Comparison of ENCODE assay signal across 10 cellular contexts in the genomic region with DNA sequence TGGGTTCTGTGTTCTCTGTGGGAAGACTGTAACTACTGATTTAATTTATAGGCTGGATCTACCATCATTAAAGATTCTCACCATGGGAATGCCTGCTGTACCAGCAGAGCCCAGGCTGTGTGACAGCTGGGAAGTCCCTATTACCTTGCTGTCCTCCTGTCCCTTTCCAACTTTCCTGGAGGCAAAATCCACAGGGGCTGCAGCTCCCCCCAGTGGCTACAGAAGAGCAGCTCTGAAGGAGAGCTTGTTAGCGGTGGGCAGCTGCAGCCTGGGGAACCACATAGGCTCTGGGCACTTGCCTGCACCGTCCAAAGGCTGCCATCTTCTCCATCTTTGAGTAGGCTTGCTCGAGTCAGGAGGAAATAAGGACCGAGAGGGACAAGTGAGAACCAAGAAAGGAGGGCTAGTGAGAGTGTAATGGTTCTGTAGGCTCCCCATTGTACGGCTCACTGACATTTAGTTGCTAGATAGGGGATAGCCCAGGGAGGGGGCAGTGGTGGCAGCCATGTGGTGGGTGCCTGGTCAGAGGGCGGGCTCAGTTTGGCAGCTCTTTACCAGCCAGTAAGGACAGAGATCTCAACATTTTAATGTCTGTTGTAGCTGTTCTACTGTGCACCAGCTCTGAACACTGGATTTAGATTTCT.
DNase-seq lines count a peak whose midpoint lies in the region; ATAC-seq and TF ChIP-seq lines count a peak whose summit lies in the region.
"Had no signal": no experiment of that assay in that cellular context is flagged by ENCODE, and none has a peak within 500 bp of the region (broad histone marks: within the 10 kb centered on the region; RNA-seq: fewer than 3 reads in every experiment).

No MANE protein-coding gene starts in this region.

- no peak overlapping the region for H2AK5ac ChIP-seq in neuronal stem cell (ENCODE audit: low read depth, low read length)

- H3K9ac ChIP-seq in neuronal stem cell (ENCODE audit: low read depth, low read length, poor library complexity) = no peak overlapping the region

- H4K8ac ChIP-seq in neuronal stem cell (ENCODE audit: low read depth, low read length) = no peak overlapping the region

- peak; percentile 16 for DNase-seq in SIG-M5 treated with dmso at 0.1 percent for 504 hours (lab: John Stamatoyannopoulos, UW; ENCODE audit: unreplicated experiment)
- no peak for DNase-seq in SIG-M5 (lab: John Stamatoyannopoulos, UW)
- peak; percentile 82 for DNase-seq in HEK293T (ENCODE audit: extremely low spot score)
- DNase-seq in NCI-H146 (lab: John Stamatoyannopoulos, UW) = peak; percentile 82
- DNase-seq in T-helper 2 cell treated with Interferon-gamma antibody and Interleukin-4, amounts not matched to agents 5 μg/mL and 100 μg/mL, for 36 hours (ENCODE audit: low spot score) = peak; percentile 6
- DNase-seq in fibroblast of the aortic adventitia (ENCODE audit: low read depth) = peak; percentile 52
- DNase-seq in neuronal stem cell (ENCODE audit: low spot score) = peak; percentile 64

- H3K79me1 ChIP-seq in neuronal stem cell (ENCODE audit: low read depth, low read length) = peaks cover 2% of the 10 kb centered on the region

- no peaks in the 10 kb centered on the region for H3K4me1 ChIP-seq in neuronal stem cell (ENCODE audit: control insufficient read depth in 2 of 2, insufficient read depth in 1 of 2, low read depth in 1 of 2, low read length in 2 of 2)

- no peaks in the 10 kb centered on the region for H3K36me3 Mint-ChIP-seq in T-helper 2 cell treated with Interferon-gamma antibody and Interleukin-4, amounts not matched to agents 5 μg/mL and 100 μg/mL, for 36 hours (ENCODE audit: low read depth)
- H3K36me3 Mint-ChIP-seq: activated naive CD4-positive, alpha-beta T cell treated with anti-CD3 and anti-CD28 coated beads, Interleukin-2, amount 50 U/mL, for 72 hours had no signal

- ATAC-seq in HG03175 (IDR thresholded peaks at IDR 0.05; ENCODE audit: unreplicated experiment) = no peak

- no peak overlapping the region for H3K23ac ChIP-seq in neuronal stem cell (ENCODE audit: low read depth, low read length, poor library complexity)

- H3K27me3 Mint-ChIP-seq in T-helper 2 cell treated with Interferon-gamma antibody and Interleukin-4, amounts not matched to agents 5 μg/mL and 100 μg/mL, for 36 hours (ENCODE audit: low read depth) = peaks cover 6% of the 10 kb centered on the region

- H3K4me3 ChIP-seq in fibroblast of the aortic adventitia (ENCODE audit: low read depth, low read length) (no peak overlapping the region), neuronal stem cell (ENCODE audit: low read length in 2 of 2) (no peak overlapping the region)

- no peak overlapping the region for H3K4me3 Mint-ChIP-seq in T-helper 2 cell treated with Interferon-gamma antibody and Interleukin-4, amounts not matched to agents 5 μg/mL and 100 μg/mL, for 36 hours
- H3K4me3 Mint-ChIP-seq: B cell had no signal

- POLR2A ChIA-PET in HEK293T (lab: Yijun Ruan, JAX) = interaction anchor here (0.7 to 1.8 kb wide), 5 partner anchors 160 to 237 kb away, joined by 3 to 15 read pairs (median 4); a partner anchor contains a TSS

- peak; percentile 77 for TF ChIP-seq CTCF in fibroblast of the aortic adventitia (IDR thresholded peaks at IDR 0.05; ENCODE audit: insufficient read depth, low read length)

- H2BK120ac ChIP-seq in neuronal stem cell (ENCODE audit: low read depth, low read length) = no peak overlapping the region

- no peaks in the 10 kb centered on the region for H3K9me3 Mint-ChIP-seq in T-helper 2 cell treated with Interferon-gamma antibody and Interleukin-4, amounts not matched to agents 5 μg/mL and 100 μg/mL, for 36 hours
- H3K9me3 Mint-ChIP-seq: activated naive CD4-positive, alpha-beta T cell treated with anti-CD3 and anti-CD28 coated beads, Interleukin-2, amount 50 U/mL, for 72 hours had no signal

- H3K27ac ChIP-seq in neuronal stem cell (replicated peaks; ENCODE audit: low read length) = no peak overlapping the region

- H3K36me3 ChIP-seq in neuronal stem cell (replicated peaks in 1 of 2; ENCODE audit: control insufficient read depth in 2 of 2, insufficient read depth in 2 of 2, low read length in 2 of 2) = no peaks in the 10 kb centered on the region

- no peak overlapping the region for H3K4me2 ChIP-seq in neuronal stem cell (ENCODE audit: insufficient read depth, low read length, poor library complexity, severe bottlenecking)

- H3K9me3 ChIP-seq in neuronal stem cell (replicated peaks in 1 of 2; ENCODE audit: control insufficient read depth in 2 of 2, insufficient read depth in 1 of 2, low read depth in 1 of 2, low read length in 2 of 2) = no peaks in the 10 kb centered on the region

- H3K14ac ChIP-seq in neuronal stem cell (ENCODE audit: low read length) = no peak overlapping the region

- no peak overlapping the region for H3K27ac Mint-ChIP-seq in T-helper 2 cell treated with Interferon-gamma antibody and Interleukin-4, amounts not matched to agents 5 μg/mL and 100 μg/mL, for 36 hours
- H3K27ac Mint-ChIP-seq: activated naive CD4-positive, alpha-beta T cell treated with anti-CD3 and anti-CD28 coated beads, Interleukin-2, amount 50 U/mL, for 72 hours; B cell had no signal

- no peaks in the 10 kb centered on the region for H3K4me1 Mint-ChIP-seq in T-helper 2 cell treated with Interferon-gamma antibody and Interleukin-4, amounts not matched to agents 5 μg/mL and 100 μg/mL, for 36 hours (ENCODE audit: low read depth)
- H3K4me1 Mint-ChIP-seq: B cell had no signal

- no peak overlapping the region for H2BK5ac ChIP-seq in neuronal stem cell (ENCODE audit: low read length)

- H3K27me3 ChIP-seq in neuronal stem cell (ENCODE audit: control insufficient read depth in 3 of 3, insufficient read depth in 3 of 3, low read depth in 1 of 3, low read length in 3 of 3) = peaks cover 0 to 6% (median 0%) of the 10 kb centered on the region in 3 experiments

- H2AFZ ChIP-seq in neuronal stem cell (ENCODE audit: low read length) = peak overlapping the region; percentile 42

- no peak overlapping the region for H2BK12ac ChIP-seq in neuronal stem cell (ENCODE audit: low read length)

- H3K4ac ChIP-seq in neuronal stem cell (ENCODE audit: low read length) = no peak overlapping the region

- no peak overlapping the region for H4K91ac ChIP-seq in neuronal stem cell (ENCODE audit: low read depth, low read length, poor library complexity)

- no peak overlapping the region for H2BK15ac ChIP-seq in neuronal stem cell (ENCODE audit: low read length)

- peak overlapping the region; percentile 52 for H3K18ac ChIP-seq in neuronal stem cell (ENCODE audit: low read length)

- CTCF ChIA-PET in HEK293T (lab: Yijun Ruan, JAX) = interaction anchor here (0.7 to 3.5 kb wide), 17 partner anchors 12 to 788 kb away, joined by 3 to 27 read pairs (median 6); a partner anchor contains a TSS

- no CpG with 5 or more reads among the region's 6 CpGs for whole genome bisulfite sequencing in neuronal stem cell (ENCODE audit: extremely low coverage in 2 of 2, insufficient read length in 2 of 2, insufficient replicate concordance in 1 of 2), 2 donors

TF ChIP-seq in HEK293T, 16 proteins besides CTCF, POLR2A, EP300 and RAD21:
- TF ChIP-seq LEF1 (IDR thresholded peaks at IDR 0.05; ENCODE audit: borderline replicate concordance) (no peak), FOXA1 (IDR thresholded peaks at IDR 0.05) (no peak), ZNF384 (IDR thresholded peaks at IDR 0.05) (no peak), NFRKB (IDR thresholded peaks at IDR 0.05) (no peak), BHLHE40 (IDR thresholded peaks at IDR 0.05; ENCODE audit: borderline replicate concordance) (no peak), L3MBTL2 (conservative IDR thresholded peaks at IDR 0.05) (no peak), HDGF (IDR thresholded peaks at IDR 0.05; ENCODE audit: borderline replicate concordance) (no peak), CTBP1 (IDR thresholded peaks at IDR 0.05; ENCODE audit: borderline replicate concordance) (no peak), SP1 (IDR thresholded peaks at IDR 0.05) (no peak)
